ENCODE assay signal across 1 cellular context in genomic region chr7:79502151-79502550, GRCh38.
TF ChIP-seq lines count a peak whose summit lies in the region.

No MANE protein-coding gene starts in this region.

TF ChIP-seq in SK-N-SH treated with all-trans-retinoic acid at 6 μM for 48 hours, 23 proteins besides CTCF, POLR2A, EP300 and RAD21 (continued from another document):
- TF ChIP-seq PATZ1 (CRISPR knock-in tag; IDR thresholded peaks at IDR 0.05; ENCODE audit: borderline replicate concordance) (no peak), TSHZ2 (CRISPR knock-in tag; IDR thresholded peaks at IDR 0.05) (no peak), ZFP3 (CRISPR knock-in tag; IDR thresholded peaks at IDR 0.05) (no peak)
TF ChIP-seq in SK-N-SH treated with all-trans-retinoic acid at 6 μM for 48 hours: peak in this region for 0.
